19 cellular contexts compared by ENCODE assay signal in genomic region chr20:10419550-10420133, GRCh38. TPM values are rescaled to one million over a fixed set of nuclear protein-coding genes. Genes with fewer than 3 reads are reported as not detected.
DNase-seq lines count a peak whose midpoint lies in the region; ATAC-seq and TF ChIP-seq lines count a peak whose summit lies in the region.
"Had no signal": no experiment of that assay in that cellular context is flagged by ENCODE, and none has a peak within 500 bp of the region (broad histone marks: within the 10 kb centered on the region; RNA-seq: fewer than 3 reads in every experiment).

No MANE protein-coding gene starts in this region.

- ATAC-seq in HCT116 (peak; percentile 85), GM18867 (IDR thresholded peaks at IDR 0.05; ENCODE audit: unreplicated experiment) (no peak)
- ATAC-seq in CD8-positive, alpha-beta T cell = no peak
- ATAC-seq: activated CD8-positive, alpha-beta memory T cell treated with anti-CD3 and anti-CD28 coated beads, Interleukin-2, amount 10 ng/mL, durations not matched to agents 7 days and 5 days; heart left ventricle; left cardiac atrium; sciatic nerve had no signal

- peaks cover 0 to 2% of the 10 kb centered on the region in 2 experiments; a peak in 2 of 4 replicates for H3K36me3 ChIP-seq in HCT116 (ENCODE audit: control insufficient read depth in 1 of 2, insufficient read depth in 2 of 2, low read length in 2 of 2)
- peaks cover 20 to 40% of the 10 kb centered on the region in 2 experiments for H3K36me3 ChIP-seq in SK-N-SH (replicated peaks in 1 of 2; ENCODE audit: control insufficient read depth in 1 of 2, insufficient read depth in 2 of 2, low read length in 1 of 2)
- peaks cover 2% of the 10 kb centered on the region for H3K36me3 ChIP-seq in fibroblast of lung (ENCODE audit: control insufficient read depth, insufficient read depth, low read length)
- H3K36me3 ChIP-seq in CD8-positive, alpha-beta T cell (ENCODE audit: insufficient read depth, low read length) = peaks cover 3% of the 10 kb centered on the region

- H3F3A ChIP-seq in SK-N-SH (replicated peaks; ENCODE audit: insufficient read depth) = peaks cover 8% of the 10 kb centered on the region

- H3K27me3 Mint-ChIP-seq in CD8-positive, alpha-beta T cell (ENCODE audit: low read depth) = no peaks in the 10 kb centered on the region
- H3K27me3 Mint-ChIP-seq: activated B cell treated with CpG ODN at 0.5 μM for 24 hours; activated CD8-positive, alpha-beta memory T cell treated with anti-CD3 and anti-CD28 coated beads, Interleukin-2, amount 10 ng/mL, durations not matched to agents 7 days and 5 days; IgD-negative memory B cell had no signal

- peaks cover 21% of the 10 kb centered on the region for H3K4me1 Mint-ChIP-seq in CD8-positive, alpha-beta T cell (ENCODE audit: low read depth)

- no peaks in the 10 kb centered on the region for H3K9me3 Mint-ChIP-seq in CD8-positive, alpha-beta T cell
- H3K9me3 Mint-ChIP-seq: activated B cell treated with CpG ODN at 0.5 μM for 24 hours, IgD-negative memory B cell had no signal

- H3K27ac ChIP-seq in HCT116 (ENCODE audit: low read depth, low read length) (peak overlapping the region; percentile 47; the same call in 1 of the 2 replicates), SK-N-SH (ENCODE audit: low read depth in 2 of 2, low read length in 1 of 2) (no peak overlapping the region), fibroblast of lung (ENCODE audit: insufficient read depth, low read length) (no peak overlapping the region), coronary artery (no peak overlapping the region)
- H3K27ac ChIP-seq in CD8-positive, alpha-beta T cell (ENCODE audit: low read depth, low read length) = no peak overlapping the region
- H3K27ac ChIP-seq: heart left ventricle, upper lobe of left lung had no signal

- peaks cover 28 to 39% of the 10 kb centered on the region in 2 experiments for H3K4me1 ChIP-seq in HCT116 (ENCODE audit: control insufficient read depth in 1 of 2, insufficient read depth in 2 of 2, low read length in 2 of 2)
- H3K4me1 ChIP-seq in SK-N-SH (ENCODE audit: control insufficient read depth in 1 of 2, insufficient read depth in 2 of 2, low read depth in 1 of 2, low read length in 1 of 2) = peaks cover 0 to 25% of the 10 kb centered on the region in 2 experiments; a peak in 2 of 4 replicates
- H3K4me1 ChIP-seq in fibroblast of lung (ENCODE audit: control insufficient read depth, extremely low read depth, insufficient read depth, low read length) = no peaks in the 10 kb centered on the region
- peaks cover 5% of the 10 kb centered on the region for H3K4me1 ChIP-seq in CD8-positive, alpha-beta T cell (ENCODE audit: insufficient read depth, low read length)

- CTCF ChIA-PET in HCT116 (lab: Charles Lee) = no interaction called here
- CTCF ChIA-PET in SK-N-SH (lab: Yijun Ruan, JAX) = interaction anchor here (1.5 kb wide), 1 partner anchor 803 kb away, joined by 3 read pairs; no protein-coding TSS in a partner anchor
- CTCF ChIA-PET in CD8-positive, alpha-beta T cell (lab: Charles Lee) = no interaction called here

- BruUV-seq in HCT116 (replicated peaks; lab: Mats Ljungman, UMichigan) = no TSS peak

- POLR2A ChIA-PET in HCT116 (lab: Charles Lee) = no interaction called here
- POLR2A ChIA-PET in SK-N-SH (lab: Yijun Ruan, JAX) = no interaction called here
- POLR2A ChIA-PET in CD8-positive, alpha-beta T cell (lab: Charles Lee) = no interaction called here

- H3K4me3 Mint-ChIP-seq in CD8-positive, alpha-beta T cell = no peak overlapping the region
- H3K4me3 Mint-ChIP-seq: activated B cell treated with CpG ODN at 0.5 μM for 24 hours; activated CD8-positive, alpha-beta memory T cell treated with anti-CD3 and anti-CD28 coated beads, Interleukin-2, amount 10 ng/mL, durations not matched to agents 7 days and 5 days; IgD-negative memory B cell had no signal

- peak overlapping the region; percentile 11; the same call in 1 of the 2 replicates for H3K9ac ChIP-seq in HCT116 (ENCODE audit: low read length)
- no peak overlapping the region for H3K9ac ChIP-seq in SK-N-SH
- no peak overlapping the region for H3K9ac ChIP-seq in fibroblast of lung (ENCODE audit: insufficient read depth, low read length)

- no peak for TF ChIP-seq EP300 in SK-N-SH (IDR thresholded peaks at IDR 0.05; ENCODE audit: borderline replicate concordance in 1 of 2, low read depth in 1 of 2, low read length in 1 of 2)

- H3K79me2 ChIP-seq in HCT116 (ENCODE audit: insufficient read depth, low read length) (peaks cover 96% of the 10 kb centered on the region), SK-N-SH (ENCODE audit: insufficient read depth) (peaks cover 39% of the 10 kb centered on the region), fibroblast of lung (ENCODE audit: control insufficient read depth, insufficient read depth, low read length) (peaks cover 5% of the 10 kb centered on the region)

- no peak for TF ChIP-seq RAD21 in HCT116 (IDR thresholded peaks at IDR 0.05; ENCODE audit: low read depth)
- TF ChIP-seq RAD21 in SK-N-SH (IDR thresholded peaks at IDR 0.05; ENCODE audit: low read length) = no peak

- RAD21 ChIA-PET in HCT116 (lab: Charles Lee; ENCODE audit: low non-redundant PET in 1 of 2, low total read pairs in 2 of 2, uncharacterized antibody in 2 of 2, unreplicated experiment in 2 of 2) = no interaction called here

- peak; percentile 31 for DNase-seq in A172 (ENCODE audit: low spot score)
- peak; percentile 76 for DNase-seq in HCT116 (ENCODE audit: low read depth, low spot score)
- DNase-seq in SK-N-SH = no peak
- peak; percentile 12 to 66 for DNase-seq in fibroblast of lung (ENCODE audit: low read depth in 2 of 2)
- no peak for DNase-seq in activated gamma-delta T cell treated with Interleukin-2 at 50 U/mL for 16 hours
- no peak for DNase-seq in CD8-positive, alpha-beta T cell
- DNase-seq in coronary artery (ENCODE audit: low spot score) = no peak
- DNase-seq: activated B cell treated with CpG ODN at 0.5 μM for 24 hours; activated CD8-positive, alpha-beta memory T cell treated with anti-CD3 and anti-CD28 coated beads, Interleukin-2, amount 10 ng/mL, durations not matched to agents 7 days and 5 days; activated naive CD4-positive, alpha-beta T cell treated with anti-CD3 and anti-CD28 coated beads, Interleukin-2, amount 50 U/mL, for 16 hours; heart left ventricle; left cardiac atrium; NCI-H1092 treated with DMSO at 0.1 percent for 48 hours; occipital lobe; stimulated activated CD4-positive, alpha-beta T cell treated with anti-CD3 and anti-CD28 coated beads, Interleukin-4, amount 100 ng/mL, for 4 hours; upper lobe of left lung had no signal

- H2AFZ ChIP-seq in HCT116 (ENCODE audit: low read depth, low read length, poor library complexity, severe bottlenecking) (no peak overlapping the region), SK-N-SH (ENCODE audit: low read depth) (no peak overlapping the region), fibroblast of lung (ENCODE audit: low read length) (no peak overlapping the region)

- H4K20me1 ChIP-seq in HCT116 (ENCODE audit: insufficient read depth) = 0 out of 2 replicates have a peak, but pooled peaks cover 2% of the 10 kb centered on the region
- H4K20me1 ChIP-seq in SK-N-SH (ENCODE audit: insufficient read depth) = no peaks in the 10 kb centered on the region
- H4K20me1 ChIP-seq in fibroblast of lung (ENCODE audit: control insufficient read depth, extremely low read depth, insufficient read depth, low read length) = no peaks in the 10 kb centered on the region

- H3K9me3 ChIP-seq in HCT116 (ENCODE audit: control insufficient read depth in 1 of 2, insufficient read depth in 1 of 2, low read depth in 1 of 2, low read length in 2 of 2) (no peaks in the 10 kb centered on the region), SK-N-SH (no peaks in the 10 kb centered on the region), fibroblast of lung (ENCODE audit: control insufficient read depth, insufficient read depth, low read depth, low read length) (no peaks in the 10 kb centered on the region)
- no peaks in the 10 kb centered on the region for H3K9me3 ChIP-seq in CD8-positive, alpha-beta T cell (ENCODE audit: low read length)
- H3K9me3 ChIP-seq: heart left ventricle, upper lobe of left lung had no signal

- intact Hi-C loops in HCT116 (cut with micrococcal nuclease) = no loop called here
- intact Hi-C loops in CD8-positive, alpha-beta T cell (cut with DNase I, micrococcal nuclease) = loop anchor here in 1 of 2 experiments (10.0 kb wide), 1 partner anchor 805 kb away; no protein-coding TSS in a partner anchor

- WGBS in SK-N-SH (ENCODE audit: low lambda C conversion rate) = 58% methylated on average over 5 of the region's 5 CpGs

- TF ChIP-seq POLR2A in HCT116 (IDR thresholded peaks at IDR 0.05; ENCODE audit: borderline replicate concordance, extremely low read depth, insufficient read depth, insufficient read length) = no peak

- peak overlapping the region; percentile 42 for H3K4me2 ChIP-seq in HCT116 (ENCODE audit: low read length)
- no peak overlapping the region for H3K4me2 ChIP-seq in SK-N-SH
- H3K4me2 ChIP-seq in fibroblast of lung (ENCODE audit: extremely low read depth, insufficient read depth, low read length) = no peak overlapping the region

- H3K27ac Mint-ChIP-seq in CD8-positive, alpha-beta T cell = no peak overlapping the region
- H3K27ac Mint-ChIP-seq: activated B cell treated with CpG ODN at 0.5 μM for 24 hours; activated CD8-positive, alpha-beta memory T cell treated with anti-CD3 and anti-CD28 coated beads, Interleukin-2, amount 10 ng/mL, durations not matched to agents 7 days and 5 days had no signal

- no peak for TF ChIP-seq CTCF in HCT116 (IDR thresholded peaks at IDR 0.05 in 2 of 3, conservative IDR thresholded peaks at IDR 0.05 in 1 of 3; ENCODE audit: borderline replicate concordance in 1 of 3, insufficient read depth in 1 of 3, low read depth in 2 of 3, low read length in 2 of 3)
- no peak for TF ChIP-seq CTCF in SK-N-SH (IDR thresholded peaks at IDR 0.05)
- no peak for TF ChIP-seq CTCF in fibroblast of lung (conservative IDR thresholded peaks at IDR 0.05 in 1 of 2, IDR thresholded peaks at IDR 0.05 in 1 of 2; ENCODE audit: low read depth in 1 of 2, low read length in 2 of 2)
- no peak for TF ChIP-seq CTCF in CD8-positive, alpha-beta T cell (IDR thresholded peaks at IDR 0.05)
- TF ChIP-seq CTCF in coronary artery (IDR thresholded peaks at IDR 0.05) = no peak

- H3K4me3 ChIP-seq in HCT116 (replicated peaks in 1 of 2; ENCODE audit: low read depth in 1 of 2, low read length in 2 of 2) = peak overlapping the region in 1 of 2 experiments; percentile 1; a peak in 1 of 4 replicates
- H3K4me3 ChIP-seq in SK-N-SH (ENCODE audit: low read depth in 2 of 2, low read length in 1 of 2) = no peak overlapping the region
- no peak overlapping the region for H3K4me3 ChIP-seq in fibroblast of lung (replicated peaks in 1 of 4; ENCODE audit: control extremely low read depth in 1 of 4, insufficient read depth in 1 of 4, low read depth in 3 of 4, low read length in 4 of 4)
- no peak overlapping the region for H3K4me3 ChIP-seq in CD8-positive, alpha-beta T cell (ENCODE audit: low read depth, low read length)
- H3K4me3 ChIP-seq in coronary artery = no peak overlapping the region
- H3K4me3 ChIP-seq: heart left ventricle, upper lobe of left lung had no signal

- H3K9me2 ChIP-seq in HCT116 (ENCODE audit: insufficient read depth) = no peaks in the 10 kb centered on the region
- no peaks in the 10 kb centered on the region for H3K9me2 ChIP-seq in SK-N-SH

- H3K36me3 Mint-ChIP-seq in CD8-positive, alpha-beta T cell = peaks cover 38% of the 10 kb centered on the region

- H3K27me3 ChIP-seq in HCT116 (ENCODE audit: insufficient read depth, low read length) = no peaks in the 10 kb centered on the region
- H3K27me3 ChIP-seq in SK-N-SH (ENCODE audit: insufficient read depth) = no peaks in the 10 kb centered on the region
- H3K27me3 ChIP-seq in fibroblast of lung (ENCODE audit: control insufficient read depth, insufficient read depth, low read length) = no peaks in the 10 kb centered on the region
- no peaks in the 10 kb centered on the region for H3K27me3 ChIP-seq in CD8-positive, alpha-beta T cell (ENCODE audit: insufficient read depth, low read length)
- H3K27me3 ChIP-seq: heart left ventricle, upper lobe of left lung had no signal

RNA-seq across cellular contexts. Expression of gene MKKS, which starts 14.4 kb away (rescaled TPM):
- total RNA-seq in A172 (2014; rRNA removed; shearing (Covaris generic)) = 9.8 and 11.2 TPM in 2 replicates
- total RNA-seq in HCT116 (2021; ENCODE audit: unreplicated experiment) (19.9 TPM), fibroblast of lung (5.9 and 6.4 TPM in 2 replicates)
- polyA plus RNA-seq in HCT116 (2012) = 11.5 and 16.3 TPM in 2 replicates
- polyA plus RNA-seq in SK-N-SH (2012; rRNA removed) (10.1 and 13.3 TPM in 2 replicates), fibroblast of lung (13.1 and 13.5 TPM in 2 replicates)
- 13.4 and 16.0 TPM in 2 replicates for polyA plus RNA-seq in SK-N-SH (2012; cell fraction: cytosol; rRNA removed)
- 4.6 and 8.3 TPM in 2 replicates for polyA plus RNA-seq in SK-N-SH (2012; cell fraction: nucleus; rRNA removed)
- 7.9 and 9.6 TPM in 2 replicates for polyA plus RNA-seq in fibroblast of lung (2012)
- polyA minus RNA-seq in fibroblast of lung (ENCODE audit: low replicate concordance) = 4.0 and 4.4 TPM in 2 replicates
- under 1 TPM; 0.49 to 0.83 TPM for total RNA-seq in CD8-positive, alpha-beta T cell

RNA-seq across cellular contexts. Expression of gene SLX4IP, which starts 15.5 kb away (rescaled TPM):
- 5.7 and 5.9 TPM in 2 replicates for total RNA-seq in A172 (2014; rRNA removed; shearing (Covaris generic))
- total RNA-seq in HCT116 (2021; ENCODE audit: unreplicated experiment) = 11.1 TPM
- polyA plus RNA-seq in HCT116 (2012) = 1.9 and 3.0 TPM in 2 replicates
- 1.3 and 1.6 TPM in 2 replicates for polyA plus RNA-seq in SK-N-SH (2012; rRNA removed)
- 0.85 and 0.97 TPM in 2 replicates for polyA plus RNA-seq in SK-N-SH (2012; cell fraction: cytosol; rRNA removed)
- 4.2 and 5.6 TPM in 2 replicates for polyA plus RNA-seq in SK-N-SH (2012; cell fraction: nucleus; rRNA removed)
- 4.4 and 8.1 TPM in 2 replicates for total RNA-seq in fibroblast of lung
- polyA plus RNA-seq in fibroblast of lung = 1.6 and 1.9 TPM in 2 replicates
- 1.3 and 1.4 TPM in 2 replicates for polyA plus RNA-seq in fibroblast of lung (2012)
- polyA minus RNA-seq in fibroblast of lung (ENCODE audit: low replicate concordance) = 3.0 and 3.1 TPM in 2 replicates
- total RNA-seq in CD8-positive, alpha-beta T cell = 1 to 10 TPM in 1 of 2 experiments, under 1 TPM in 1; 0.92 to 1.2 TPM

Comparison
In these comparisons a context has a peak if more than half of its experiments do, and no peak if none do; other contexts are left out.
1. DNase-seq: peak in A172 (single experiment), HCT116 (single experiment) and fibroblast of lung (2 of 2); none in SK-N-SH (single experiment), activated gamma-delta T cell treated with Interleukin-2 at 50 U/mL for 16 hours (single experiment), CD8-positive, alpha-beta T cell (0 of 7) and coronary artery (single experiment).